Comparison of ENCODE assay signal across 14 cellular contexts in genomic region chr3:172083995-172084409, GRCh38.
"Had no signal": no experiment of that assay in that cellular context is flagged by ENCODE, and none has a peak within 500 bp of the region (broad histone marks: within the 10 kb centered on the region; RNA-seq: fewer than 3 reads in every experiment).

No MANE protein-coding gene starts in this region.

- H3K4me3 Mint-ChIP-seq: activated CD4-positive, alpha-beta T cell treated with anti-CD3 and anti-CD28 coated beads for 36 hours; activated CD8-positive, alpha-beta T cell treated with anti-CD3 and anti-CD28 coated beads, Interleukin-2, amount 10 ng/mL, durations not matched to agents 7 days and 5 days; activated naive CD4-positive, alpha-beta T cell treated with anti-CD3 and anti-CD28 coated beads, Interleukin-2, amount 10 ng/mL, durations not matched to agents 7 days and 5 days; activated naive CD8-positive, alpha-beta T cell treated with anti-CD3 and anti-CD28 coated beads, Interleukin-2, amount 50 U/mL, for 24 hours; activated T-cell treated with anti-CD3 and anti-CD28 coated beads, Interleukin-2, amount 50 U/mL, for 24 hours; effector memory CD8-positive, alpha-beta T cell; natural killer cell treated with Interleukin-12 subunit alpha and Interleukin-12 subunit beta and Interleukin-15 and Interleukin-18, amount 100 ng/mL, for 72 hours had no signal

- H3K36me3 Mint-ChIP-seq: activated naive CD4-positive, alpha-beta T cell treated with anti-CD3 and anti-CD28 coated beads, Interleukin-2, amount 10 ng/mL, durations not matched to agents 7 days and 5 days had no signal

- H3K27ac ChIP-seq: lower lobe of right lung had no signal

- H3K9me3 Mint-ChIP-seq: activated naive CD4-positive, alpha-beta T cell treated with anti-CD3 and anti-CD28 coated beads, Interleukin-2, amount 10 ng/mL, durations not matched to agents 7 days and 5 days; activated naive CD8-positive, alpha-beta T cell treated with anti-CD3 and anti-CD28 coated beads, Interleukin-2, amount 50 U/mL, for 24 hours; activated T-cell treated with anti-CD3 and anti-CD28 coated beads, Interleukin-2, amount 50 U/mL, for 24 hours; effector memory CD8-positive, alpha-beta T cell; natural killer cell treated with Interleukin-12 subunit alpha and Interleukin-12 subunit beta and Interleukin-15 and Interleukin-18, amount 100 ng/mL, for 72 hours had no signal

- H3K4me3 ChIP-seq: esophagus squamous epithelium, lower lobe of right lung had no signal

- H3K9me3 ChIP-seq: esophagus squamous epithelium, lower lobe of right lung had no signal

- H3K27me3 ChIP-seq: esophagus squamous epithelium had no signal

- H3K36me3 ChIP-seq: esophagus squamous epithelium, lower lobe of right lung had no signal

- H3K27ac Mint-ChIP-seq: activated CD4-positive, alpha-beta T cell treated with anti-CD3 and anti-CD28 coated beads for 36 hours; activated CD8-positive, alpha-beta T cell treated with anti-CD3 and anti-CD28 coated beads, Interleukin-2, amount 10 ng/mL, durations not matched to agents 7 days and 5 days; activated naive CD4-positive, alpha-beta T cell treated with anti-CD3 and anti-CD28 coated beads, Interleukin-2, amount 10 ng/mL, durations not matched to agents 7 days and 5 days; activated naive CD8-positive, alpha-beta T cell treated with anti-CD3 and anti-CD28 coated beads, Interleukin-2, amount 50 U/mL, for 24 hours; activated T-cell treated with anti-CD3 and anti-CD28 coated beads, Interleukin-2, amount 50 U/mL, for 24 hours; effector memory CD8-positive, alpha-beta T cell had no signal

- H3K27me3 Mint-ChIP-seq: activated CD4-positive, alpha-beta T cell treated with anti-CD3 and anti-CD28 coated beads for 36 hours; activated naive CD4-positive, alpha-beta T cell treated with anti-CD3 and anti-CD28 coated beads, Interleukin-2, amount 10 ng/mL, durations not matched to agents 7 days and 5 days; activated naive CD8-positive, alpha-beta T cell treated with anti-CD3 and anti-CD28 coated beads, Interleukin-2, amount 50 U/mL, for 24 hours; activated T-cell treated with anti-CD3 and anti-CD28 coated beads, Interleukin-2, amount 50 U/mL, for 24 hours; effector memory CD8-positive, alpha-beta T cell; natural killer cell treated with Interleukin-12 subunit alpha and Interleukin-12 subunit beta and Interleukin-15 and Interleukin-18, amount 100 ng/mL, for 72 hours had no signal

- DNase-seq: activated CD4-positive, alpha-beta T cell treated with anti-CD3 and anti-CD28 coated beads for 36 hours; activated CD8-positive, alpha-beta T cell treated with anti-CD3 and anti-CD28 coated beads, Interleukin-2, amount 10 ng/mL, durations not matched to agents 7 days and 5 days; activated naive CD4-positive, alpha-beta T cell treated with anti-CD3 and anti-CD28 coated beads, Interleukin-2, amount 10 ng/mL, durations not matched to agents 7 days and 5 days; activated naive CD8-positive, alpha-beta T cell treated with anti-CD3 and anti-CD28 coated beads, Interleukin-2, amount 50 U/mL, for 24 hours; activated T-cell treated with anti-CD3 and anti-CD28 coated beads, Interleukin-2, amount 50 U/mL, for 24 hours; aorta; effector memory CD8-positive, alpha-beta T cell; esophagus squamous epithelium; lower lobe of right lung; retina; stimulated activated CD4-positive, alpha-beta T cell treated with anti-CD3 and anti-CD28 coated beads, Interleukin-4, amount 100 ng/mL, for 1 hour; SW 1271; T-helper 2 cell had no signal

- ATAC-seq: activated CD8-positive, alpha-beta T cell treated with anti-CD3 and anti-CD28 coated beads, Interleukin-2, amount 10 ng/mL, durations not matched to agents 7 days and 5 days; activated naive CD8-positive, alpha-beta T cell treated with anti-CD3 and anti-CD28 coated beads, Interleukin-2, amount 50 U/mL, for 24 hours; effector memory CD8-positive, alpha-beta T cell; lower lobe of right lung; natural killer cell treated with Interleukin-12 subunit alpha and Interleukin-12 subunit beta and Interleukin-15 and Interleukin-18, amount 100 ng/mL, for 72 hours had no signal
